1 cellular context compared by ENCODE assay signal in the genomic region with DNA sequence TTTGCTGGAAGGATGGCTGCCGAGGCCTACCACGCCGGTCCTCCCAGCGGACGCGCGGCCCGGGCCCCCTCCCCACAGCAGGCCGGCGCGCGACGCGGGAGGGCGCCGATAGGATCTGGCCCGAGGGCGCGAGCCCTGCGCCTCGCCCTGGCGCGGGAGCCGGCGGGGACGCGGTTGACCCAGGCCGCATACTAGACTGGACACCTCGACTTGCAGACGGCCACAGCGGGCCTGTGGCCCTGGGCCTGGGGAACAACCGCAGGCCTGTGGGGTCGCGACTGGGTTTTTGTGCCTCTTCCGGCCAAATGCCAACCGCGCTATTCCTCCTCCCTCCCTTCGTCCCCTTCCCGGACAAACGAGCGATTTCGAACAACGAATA.
TF ChIP-seq lines count a peak whose summit lies in the region.

No MANE protein-coding gene starts in this region.

TF ChIP-seq in SK-N-SH treated with all-trans-retinoic acid at 6 μM for 48 hours, 23 proteins besides CTCF, POLR2A, EP300 and RAD21 (continued from another document):
- TF ChIP-seq, protein P1, sequence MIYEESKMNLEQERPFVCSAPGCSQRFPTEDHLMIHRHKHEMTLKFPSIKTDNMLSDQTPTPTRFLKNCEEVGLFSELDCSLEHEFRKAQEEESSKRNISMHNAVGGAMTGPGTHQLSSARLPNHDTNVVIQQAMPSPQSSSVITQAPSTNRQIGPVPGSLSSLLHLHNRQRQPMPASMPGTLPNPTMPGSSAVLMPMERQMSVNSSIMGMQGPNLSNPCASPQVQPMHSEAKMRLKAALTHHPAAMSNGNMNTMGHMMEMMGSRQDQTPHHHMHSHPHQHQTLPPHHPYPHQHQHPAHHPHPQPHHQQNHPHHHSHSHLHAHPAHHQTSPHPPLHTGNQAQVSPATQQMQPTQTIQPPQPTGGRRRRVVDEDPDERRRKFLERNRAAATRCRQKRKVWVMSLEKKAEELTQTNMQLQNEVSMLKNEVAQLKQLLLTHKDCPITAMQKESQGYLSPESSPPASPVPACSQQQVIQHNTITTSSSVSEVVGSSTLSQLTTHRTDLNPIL (CRISPR knock-in tag; IDR thresholded peaks at IDR 0.05; ENCODE audit: low read depth) = no peak
- no peak for TF ChIP-seq TCF4 (CRISPR knock-in tag; IDR thresholded peaks at IDR 0.05; ENCODE audit: borderline replicate concordance)
- TF ChIP-seq ZNF8 (CRISPR knock-in tag; IDR thresholded peaks at IDR 0.05) = no peak
- TF ChIP-seq SNAI2 (CRISPR knock-in tag; IDR thresholded peaks at IDR 0.05) = no peak
- TF ChIP-seq ARNTL (CRISPR knock-in tag; IDR thresholded peaks at IDR 0.05; ENCODE audit: borderline replicate concordance, low read depth) = no peak
TF ChIP-seq in SK-N-SH treated with all-trans-retinoic acid at 6 μM for 48 hours: peak in this region for 0.
